In genomic region chr17:59190806-59191205, GRCh38 we compare ENCODE assay signal across 24 cellular contexts. TPM values are rescaled to one million over a fixed set of nuclear protein-coding genes. Genes with fewer than 3 reads are reported as not detected.
A peak's percentile ranks its signal among the peaks of the same experiment; 100 is the strongest.
DNase-seq lines count a peak whose midpoint lies in the region; ATAC-seq and TF ChIP-seq lines count a peak whose summit lies in the region.
"Had no signal": no experiment of that assay in that cellular context is flagged by ENCODE, and none has a peak within 500 bp of the region (broad histone marks: within the 10 kb centered on the region; RNA-seq: fewer than 3 reads in every experiment).

No MANE protein-coding gene starts in this region.

- H3K79me2 ChIP-seq in neural progenitor cell (ENCODE audit: low read depth): no peaks in the 10 kb centered on the region
- H3K79me2 ChIP-seq in smooth muscle cell (ENCODE audit: low read depth): no peaks in the 10 kb centered on the region

- H3K27ac ChIP-seq in IMR-90 (ENCODE audit: insufficient read depth, low read length) (no peak overlapping the region), neural progenitor cell (no peak overlapping the region), smooth muscle cell (ENCODE audit: low read depth) (no peak overlapping the region)
- H3K27ac ChIP-seq: A549; BLaER1 treated with 17β-estradiol and CSF1 and Interleukin-3, amounts not matched to agents 10 nM and 100 nM; GM23248 had no signal

- POLR2A ChIA-PET in IMR-90 (lab: Charles Lee; ENCODE audit: unreplicated experiment): no interaction called here

- H2BK20ac ChIP-seq in IMR-90 (ENCODE audit: low read depth, low read length): no peak overlapping the region

- no peak for TF ChIP-seq POLR2A in IMR-90 (IDR thresholded peaks at IDR 0.05; ENCODE audit: low read depth, low read length)

- no peak overlapping the region for H4K91ac ChIP-seq in IMR-90 (ENCODE audit: insufficient read depth, low read depth, low read length)

- dilution Hi-C loops in IMR-90 (cut with HindIII; ENCODE audit: low sequenced_read_pairs, unreplicated experiment): no loop called here

- no peaks in the 10 kb centered on the region for H3K27me3 ChIP-seq in IMR-90 (ENCODE audit: control insufficient read depth, insufficient read depth, low read length)
- H3K27me3 ChIP-seq in neural progenitor cell: no peaks in the 10 kb centered on the region
- H3K27me3 ChIP-seq in smooth muscle cell (ENCODE audit: low read depth): no peaks in the 10 kb centered on the region
- H3K27me3 ChIP-seq: BE2C; BLaER1 treated with 17β-estradiol and CSF1 and Interleukin-3, amounts not matched to agents 10 nM and 100 nM had no signal

- H3K4me1 ChIP-seq in IMR-90 (ENCODE audit: control insufficient read depth, insufficient read depth, low read length): no peaks in the 10 kb centered on the region
- H3K4me1 ChIP-seq in neural progenitor cell: peaks cover 6% of the 10 kb centered on the region
- H3K4me1 ChIP-seq in smooth muscle cell (ENCODE audit: low read depth): no peaks in the 10 kb centered on the region
- H3K4me1 ChIP-seq: BE2C; BLaER1 treated with 17β-estradiol and CSF1 and Interleukin-3, amounts not matched to agents 10 nM and 100 nM had no signal

- H3F3A ChIP-seq in neural progenitor cell (ENCODE audit: low read depth): peaks cover 9% of the 10 kb centered on the region
- H3F3A ChIP-seq in smooth muscle cell (ENCODE audit: low read depth): no peaks in the 10 kb centered on the region

- H3K36me3 Mint-ChIP-seq in neural progenitor cell: peaks cover 27% of the 10 kb centered on the region
- H3K36me3 Mint-ChIP-seq: CD8-positive, alpha-beta memory T cell had no signal

- H3K36me3 ChIP-seq in IMR-90 (ENCODE audit: control insufficient read depth, insufficient read depth, low read length): peaks cover 4% of the 10 kb centered on the region
- H3K36me3 ChIP-seq in neural progenitor cell: peaks cover 20% of the 10 kb centered on the region
- H3K36me3 ChIP-seq in smooth muscle cell (ENCODE audit: low read depth): no peaks in the 10 kb centered on the region

- no peak overlapping the region for H3K4me3 ChIP-seq in IMR-90 (ENCODE audit: insufficient read depth, low read depth, low read length)
- H3K4me3 ChIP-seq in epithelial cell of esophagus (ENCODE audit: low read length): no peak overlapping the region
- no peak overlapping the region for H3K4me3 ChIP-seq in neural progenitor cell
- H3K4me3 ChIP-seq in smooth muscle cell: no peak overlapping the region
- H3K4me3 ChIP-seq: A549; BLaER1 treated with 17β-estradiol and CSF1 and Interleukin-3, amounts not matched to agents 10 nM and 100 nM; GM12878; GM23248 had no signal

- ATAC-seq in IMR-90 (ENCODE audit: low read depth) (no peak), HG03432 (IDR thresholded peaks at IDR 0.05; ENCODE audit: unreplicated experiment) (no peak)
- ATAC-seq: A549, GM12878 had no signal

- no peak overlapping the region for H3K4ac ChIP-seq in IMR-90 (ENCODE audit: low read depth, low read length)

- peaks cover 3% of the 10 kb centered on the region for H3K27me3 Mint-ChIP-seq in neural progenitor cell (ENCODE audit: insufficient read depth, low read depth)
- H3K27me3 Mint-ChIP-seq: CD4-positive, alpha-beta T cell; CD8-positive, alpha-beta memory T cell had no signal

- no peaks in the 10 kb centered on the region for H3K9me1 ChIP-seq in IMR-90 (ENCODE audit: insufficient read depth, low read length)

- H3K18ac ChIP-seq in IMR-90 (ENCODE audit: low read depth, low read length): no peak overlapping the region

- no peaks in the 10 kb centered on the region for H3K9me3 Mint-ChIP-seq in neural progenitor cell
- H3K9me3 Mint-ChIP-seq: CD14-positive monocyte; CD4-positive, alpha-beta T cell had no signal

- no peak overlapping the region for H3K14ac ChIP-seq in IMR-90 (replicated peaks; ENCODE audit: low read depth, low read length)

- no peak overlapping the region for H2AK5ac ChIP-seq in IMR-90 (ENCODE audit: low read depth, low read length)

- H4K20me1 ChIP-seq in IMR-90 (ENCODE audit: insufficient read depth, low read length) (no peaks in the 10 kb centered on the region), neural progenitor cell (ENCODE audit: low read depth) (no peaks in the 10 kb centered on the region), smooth muscle cell (ENCODE audit: low read depth) (no peaks in the 10 kb centered on the region)
- H4K20me1 ChIP-seq: BLaER1 treated with 17β-estradiol and CSF1 and Interleukin-3, amounts not matched to agents 10 nM and 100 nM had no signal

- H2BK15ac ChIP-seq in IMR-90 (ENCODE audit: low read depth, low read length): no peak overlapping the region

- peaks cover 0 to 4% of the 10 kb centered on the region in 2 experiments; a peak in 2 of 4 replicates for H3K79me1 ChIP-seq in IMR-90 (ENCODE audit: low read depth in 1 of 2, low read length in 2 of 2)

- no peak overlapping the region for H3K9ac ChIP-seq in IMR-90 (ENCODE audit: low read depth, low read length)
- H3K9ac ChIP-seq in neural progenitor cell: no peak overlapping the region
- no peak overlapping the region for H3K9ac ChIP-seq in smooth muscle cell (ENCODE audit: low read depth)
- H3K9ac ChIP-seq: BLaER1 treated with 17β-estradiol and CSF1 and Interleukin-3, amounts not matched to agents 10 nM and 100 nM; GM23248 had no signal

- no peak overlapping the region for H3K4me2 ChIP-seq in IMR-90 (ENCODE audit: low read depth, low read length)
- no peak overlapping the region for H3K4me2 ChIP-seq in neural progenitor cell
- no peak overlapping the region for H3K4me2 ChIP-seq in smooth muscle cell
- H3K4me2 ChIP-seq: A549; BLaER1 treated with 17β-estradiol and CSF1 and Interleukin-3, amounts not matched to agents 10 nM and 100 nM had no signal

- DNase-seq in IMR-90 (no peak), epithelial cell of esophagus (ENCODE audit: low read depth) (peak; percentile 50), neural progenitor cell (ENCODE audit: low spot score) (no peak), smooth muscle cell (lab: John Stamatoyannopoulos, UW; ENCODE audit: unreplicated experiment) (no peak), posterior cingulate gyrus (no peak), NCI-H2171 (lab: John Stamatoyannopoulos, UW) (no peak)
- DNase-seq: 8988T; ACHN; AML-193; BE2C; CD4-positive, alpha-beta T cell; CD8-positive, alpha-beta memory T cell; DMS 273 treated with DMSO at 0.1 percent for 48 hours; DMS79; EL; GDM1; GM23248; H7; HCEC 1CT had no signal

- H2AFZ ChIP-seq in IMR-90 (replicated peaks; ENCODE audit: low read length, poor library complexity): no peak overlapping the region
- H2AFZ ChIP-seq in neural progenitor cell (replicated peaks): no peak overlapping the region
- H2AFZ ChIP-seq in smooth muscle cell (ENCODE audit: low read depth): peak overlapping the region; percentile 72
- H2AFZ ChIP-seq: GM23248 had no signal

- H3K4me3 Mint-ChIP-seq in neural progenitor cell: no peak overlapping the region
- H3K4me3 Mint-ChIP-seq: CD14-positive monocyte; CD4-positive, alpha-beta T cell; CD8-positive, alpha-beta memory T cell had no signal

- no TSS peak for BruUV-seq in IMR-90 (replicated peaks; lab: Mats Ljungman, UMichigan)

- no peak overlapping the region for H3K56ac ChIP-seq in IMR-90 (ENCODE audit: extremely low read depth, insufficient read depth, low read length)

- H4K8ac ChIP-seq in IMR-90 (ENCODE audit: low read depth in 2 of 2, low read length in 2 of 2): no peak overlapping the region

- peak overlapping the region; percentile 45; the same call in 1 of the 2 replicates for H4K5ac ChIP-seq in IMR-90 (ENCODE audit: low read depth, low read length)

- TF ChIP-seq CTCF in IMR-90 (conservative IDR thresholded peaks at IDR 0.05; ENCODE audit: low read depth, low read length) (no peak), epithelial cell of esophagus (IDR thresholded peaks at IDR 0.05; ENCODE audit: insufficient read depth, low read depth, low read length, missing control alignments) (no peak), neural progenitor cell (IDR thresholded peaks at IDR 0.05) (no peak), smooth muscle cell (IDR thresholded peaks at IDR 0.05; ENCODE audit: borderline replicate concordance, insufficient read depth, poor library complexity, severe bottlenecking) (no peak)

- no peak overlapping the region for H2BK120ac ChIP-seq in IMR-90 (ENCODE audit: low read depth, low read length)

- intact Hi-C loops in IMR-90 (cut with micrococcal nuclease): no loop called here
- intact Hi-C loops in posterior cingulate gyrus (cut with DNase I): no loop called here

- no peak overlapping the region for H2BK5ac ChIP-seq in IMR-90 (ENCODE audit: low read depth, low read length, poor library complexity, severe bottlenecking)

- in situ Hi-C loops in IMR-90 (cut with MboI; ENCODE audit: low sequenced_read_pairs): no loop called here

- no CpG with 5 or more reads among the region's 2 CpGs for WGBS in IMR-90 (ENCODE audit: extremely low coverage in 2 of 2, insufficient read length in 1 of 2), 2 experiments
- 92% methylated on average over 2 of the region's 2 CpGs for WGBS in smooth muscle cell (ENCODE audit: low lambda C conversion rate)

- no peak overlapping the region for H2AK9ac ChIP-seq in IMR-90 (replicated peaks; ENCODE audit: low read depth, low read length, poor library complexity)

- peak overlapping the region; percentile 78 for H3K27ac Mint-ChIP-seq in neural progenitor cell
- H3K27ac Mint-ChIP-seq: CD4-positive, alpha-beta T cell had no signal

- H3K9me3 ChIP-seq in IMR-90 (ENCODE audit: control insufficient read depth, insufficient read depth, low read length) (no peaks in the 10 kb centered on the region), neural progenitor cell (ENCODE audit: low read depth) (no peaks in the 10 kb centered on the region), smooth muscle cell (replicated peaks; ENCODE audit: low read depth) (no peaks in the 10 kb centered on the region)
- H3K9me3 ChIP-seq: A549; BE2C; BLaER1 treated with 17β-estradiol and CSF1 and Interleukin-3, amounts not matched to agents 10 nM and 100 nM had no signal

- CTCF ChIA-PET in IMR-90 (lab: Yijun Ruan, JAX): no interaction called here

- TF ChIP-seq RAD21 in IMR-90 (IDR thresholded peaks at IDR 0.05; ENCODE audit: low read length): no peak

- no peak overlapping the region for H3K23ac ChIP-seq in IMR-90 (ENCODE audit: low read depth, low read length)

- H3K4me1 Mint-ChIP-seq in neural progenitor cell: peaks cover 18% of the 10 kb centered on the region
- H3K4me1 Mint-ChIP-seq: CD14-positive monocyte; CD8-positive, alpha-beta memory T cell had no signal

RNA-seq across cellular contexts. Expression of gene SMG8, which starts 19.0 kb away (rescaled TPM):
- total RNA-seq in IMR-90 (2012; rRNA removed) (17.5 and 21.7 TPM in 2 replicates), neural progenitor cell (ENCODE audit: low replicate concordance) (20.8 and 24.0 TPM in 2 replicates), smooth muscle cell (18.1 and 18.5 TPM in 2 replicates)
- polyA plus RNA-seq in IMR-90 (2012; rRNA removed) (8.4 and 10.2 TPM in 2 replicates), smooth muscle cell (11.8 and 12.1 TPM in 2 replicates)
- polyA plus RNA-seq in IMR-90 (2012; cell fraction: cytosol; rRNA removed): 4.5 and 6.1 TPM in 2 replicates
- polyA plus RNA-seq in IMR-90 (2012; cell fraction: nucleus; rRNA removed; ENCODE audit: low replicate concordance): 2.0 and 4.9 TPM in 2 replicates

RNA-seq across cellular contexts. Expression of gene GDPD1, which starts 29.5 kb away (rescaled TPM):
- total RNA-seq in IMR-90 (2012; rRNA removed) (0.72 and 1.1 TPM in 2 replicates), neural progenitor cell (ENCODE audit: low replicate concordance) (13.6 and 17.8 TPM in 2 replicates), smooth muscle cell (2.2 and 8.0 TPM in 2 replicates)
- polyA plus RNA-seq in IMR-90 (2012; rRNA removed) (0.37 and 0.84 TPM in 2 replicates), smooth muscle cell (2.3 and 2.7 TPM in 2 replicates)
- polyA plus RNA-seq in IMR-90 (2012; cell fraction: cytosol; rRNA removed): 0.23 and 0.27 TPM in 2 replicates
- polyA plus RNA-seq in IMR-90 (2012; cell fraction: nucleus; rRNA removed; ENCODE audit: low replicate concordance): 0.23 and 1.0 TPM in 2 replicates

RNA-seq across cellular contexts. Expression of gene PRR11, which starts 35.3 kb away (rescaled TPM):
- total RNA-seq in IMR-90 (2012; rRNA removed) (8.6 and 19.7 TPM in 2 replicates), neural progenitor cell (ENCODE audit: low replicate concordance) (44.3 and 51.9 TPM in 2 replicates), smooth muscle cell (3.0 and 4.2 TPM in 2 replicates)
- polyA plus RNA-seq in IMR-90 (2012; rRNA removed) (24.0 and 25.6 TPM in 2 replicates), smooth muscle cell (7.0 and 7.9 TPM in 2 replicates)
- polyA plus RNA-seq in IMR-90 (2012; cell fraction: cytosol; rRNA removed): 5.9 and 16.1 TPM in 2 replicates
- polyA plus RNA-seq in IMR-90 (2012; cell fraction: nucleus; rRNA removed; ENCODE audit: low replicate concordance): 1.4 and 4.2 TPM in 2 replicates

RNA-seq across cellular contexts. Expression of gene SKA2, which starts 35.8 kb away (rescaled TPM):
- total RNA-seq in IMR-90 (2012; rRNA removed): 38.7 and 78.6 TPM in 2 replicates
- polyA plus RNA-seq in IMR-90 (2012; rRNA removed): 21.3 and 30.4 TPM in 2 replicates
- 5.0 and 6.5 TPM in 2 replicates for polyA plus RNA-seq in IMR-90 (2012; cell fraction: cytosol; rRNA removed)
- polyA plus RNA-seq in IMR-90 (2012; cell fraction: nucleus; rRNA removed; ENCODE audit: low replicate concordance): 0.46 and 4.2 TPM in 2 replicates
- total RNA-seq in neural progenitor cell (ENCODE audit: low replicate concordance): 166 and 352 TPM in 2 replicates
- total RNA-seq in smooth muscle cell: 64.9 and 77.8 TPM in 2 replicates
- 41.2 and 47.5 TPM in 2 replicates for polyA plus RNA-seq in smooth muscle cell
